ENCODE assay signal across 27 cellular contexts in the genomic region with DNA sequence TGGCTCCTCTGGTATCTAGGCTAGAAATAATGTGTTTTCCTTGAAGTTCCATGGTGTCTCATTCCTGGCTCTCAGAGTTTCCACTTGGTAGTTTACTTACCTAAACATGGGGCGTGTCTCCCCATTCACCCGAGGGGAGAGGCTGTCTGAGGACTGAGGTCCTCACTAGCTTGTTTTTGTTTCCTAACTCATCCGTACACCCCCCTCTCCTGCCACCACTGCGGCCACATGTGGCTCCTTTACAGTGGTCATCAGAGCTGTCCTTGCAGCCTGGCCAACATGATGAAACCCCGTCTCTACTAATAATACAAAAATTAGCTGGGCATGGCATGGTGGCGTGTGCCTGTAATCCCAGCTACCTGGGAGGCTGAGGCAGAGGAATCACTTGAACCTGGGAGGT.
DNase-seq lines count a peak whose midpoint lies in the region; ATAC-seq and TF ChIP-seq lines count a peak whose summit lies in the region.
"Had no signal": no experiment of that assay in that cellular context is flagged by ENCODE, and none has a peak within 500 bp of the region (broad histone marks: within the 10 kb centered on the region; RNA-seq: fewer than 3 reads in every experiment).

No MANE protein-coding gene starts in this region.

- WGBS in trophoblast cell (ENCODE audit: extremely low coverage, insufficient coverage, insufficient read length): no CpG with 5 or more reads among the region's 6 CpGs

- no peak overlapping the region for H3K23ac ChIP-seq in trophoblast cell (ENCODE audit: low read length)

- CTCF ChIA-PET in PC-3 (lab: Charles Lee): no interaction called here

- TF ChIP-seq CTCF in PC-3 (conservative IDR thresholded peaks at IDR 0.05; ENCODE audit: low read depth, low read length) (no peak), chondrocyte (IDR thresholded peaks at IDR 0.05) (no peak), nephron (IDR thresholded peaks at IDR 0.05; ENCODE audit: unreplicated experiment in 3 of 3) (no peak)

- no peak overlapping the region for H2BK120ac ChIP-seq in trophoblast cell (ENCODE audit: insufficient read depth, low read length, poor library complexity)

- no peak for DNase-seq in PC-3
- DNase-seq in chondrocyte (ENCODE audit: low spot score): no peak
- no peak for DNase-seq in trophoblast cell
- DNase-seq in NCI-H2081 treated with DMSO at 0.1 percent for 48 hours (lab: John Stamatoyannopoulos, UW): no peak
- DNase-seq in activated T-helper 2 cell treated with anti-CD3 and anti-CD28 coated beads, Interferon-gamma antibody, Interleukin-2, Interleukin-4, amounts not matched to agents 10 μg/mL and 5 μg/mL and 100 μg/mL, durations not matched to agents 14 hours and 24 hours and 36 hours (ENCODE audit: low spot score): no peak
- DNase-seq in NCI-H524 treated with DMSO at 0.1 percent for 48 hours (lab: John Stamatoyannopoulos, UW): no peak
- DNase-seq: activated CD4-positive, alpha-beta memory T cell treated with anti-CD3 and anti-CD28 coated beads for 36 hours; activated CD8-positive, alpha-beta memory T cell treated with anti-CD3 and anti-CD28 coated beads, Interleukin-2, amount 50 U/mL, for 48 hours; central memory CD4-positive, alpha-beta T cell; COR-L47; dermis blood vessel endothelial cell; DMS79; GDM1; kidney; NCI-H1092 treated with DMSO at 0.1 percent for 48 hours; NCI-H187 treated with DMSO at 0.1 percent for 48 hours; SJCRH30; T-helper 1 cell; upper lobe of right lung had no signal

- no peak overlapping the region for H4K8ac ChIP-seq in trophoblast cell (ENCODE audit: low read depth, low read length)

- H3K9me3 ChIP-seq in PC-3 (ENCODE audit: low read length) (no peaks in the 10 kb centered on the region), subcutaneous abdominal adipose tissue (ENCODE audit: control insufficient read depth in 5 of 5, low read length in 5 of 5) (no peaks in the 10 kb centered on the region), trophoblast cell (ENCODE audit: insufficient read depth, low read depth, low read length) (no peaks in the 10 kb centered on the region)
- H3K9me3 ChIP-seq: BLaER1 treated with 17β-estradiol and CSF1 and Interleukin-3, amounts not matched to agents 10 nM and 100 nM; HAP-1; SJCRH30; upper lobe of right lung had no signal

- no peak overlapping the region for H4K12ac ChIP-seq in trophoblast cell (ENCODE audit: low read depth, low read length)

- no peaks in the 10 kb centered on the region for H3K9me2 ChIP-seq in PC-3 (replicated peaks; ENCODE audit: low read length)

- peaks cover 76% of the 10 kb centered on the region for H3K79me2 ChIP-seq in PC-3 (ENCODE audit: low read length)
- no peaks in the 10 kb centered on the region for H3K79me2 ChIP-seq in trophoblast cell (ENCODE audit: control insufficient read depth, insufficient read depth, low read length, poor library complexity)
- H3K79me2 ChIP-seq: parathyroid adenoma had no signal

- no peak overlapping the region for H3K4ac ChIP-seq in trophoblast cell (ENCODE audit: low read depth, low read length)

- H3K27ac Mint-ChIP-seq in chondrocyte (ENCODE audit: unreplicated experiment) (peak overlapping the region; percentile 99), nephron (peak overlapping the region in 2 of 3 experiments; percentile 3 to 79)
- H3K27ac Mint-ChIP-seq in activated T-helper 2 cell treated with anti-CD3 and anti-CD28 coated beads, Interferon-gamma antibody, Interleukin-2, Interleukin-4, amounts not matched to agents 10 μg/mL and 5 μg/mL and 100 μg/mL, durations not matched to agents 14 hours and 24 hours and 36 hours: no peak overlapping the region
- H3K27ac Mint-ChIP-seq: activated CD4-positive, alpha-beta memory T cell treated with anti-CD3 and anti-CD28 coated beads for 36 hours; activated naive CD4-positive, alpha-beta T cell treated with anti-CD3 and anti-CD28 coated beads, Interleukin-2, amount 50 U/mL, for 72 hours; stimulated activated naive CD8-positive, alpha-beta T cell treated with anti-CD3 and anti-CD28 coated beads, Interleukin-15, Interleukin-2, amounts not matched to agents 100 ng/mL and 50 ng/mL, for 24 hours had no signal

- POLR2A ChIA-PET in PC-3 (lab: Charles Lee; ENCODE audit: unreplicated experiment): no interaction called here

- peak overlapping the region; percentile 89 for H3K27ac ChIP-seq in PC-3 (ENCODE audit: low read length)
- H3K27ac ChIP-seq in subcutaneous abdominal adipose tissue (ENCODE audit: low read depth, low read length): peak overlapping the region; percentile 96
- H3K27ac ChIP-seq in trophoblast cell (ENCODE audit: low read depth, low read length): no peak overlapping the region
- H3K27ac ChIP-seq: BLaER1 treated with 17β-estradiol and CSF1 and Interleukin-3, amounts not matched to agents 10 nM and 100 nM; parathyroid adenoma; upper lobe of right lung had no signal

- H2BK5ac ChIP-seq in trophoblast cell (ENCODE audit: low read depth, low read length, poor library complexity): no peak overlapping the region

- H3K4me3 ChIP-seq in PC-3 (ENCODE audit: low read length) (no peak overlapping the region), subcutaneous abdominal adipose tissue (ENCODE audit: low read depth in 1 of 5, low read length in 5 of 5) (no peak overlapping the region), trophoblast cell (ENCODE audit: low read depth, low read length) (no peak overlapping the region)
- H3K4me3 ChIP-seq: BLaER1 treated with 17β-estradiol and CSF1 and Interleukin-3, amounts not matched to agents 10 nM and 100 nM; HAP-1; SJCRH30; upper lobe of right lung had no signal

- H2AK5ac ChIP-seq in trophoblast cell (ENCODE audit: low read length): no peak overlapping the region

- no peak overlapping the region for H3K4me3 Mint-ChIP-seq in chondrocyte (ENCODE audit: unreplicated experiment)
- H3K4me3 Mint-ChIP-seq in nephron: no peak overlapping the region
- no peak overlapping the region for H3K4me3 Mint-ChIP-seq in activated T-helper 2 cell treated with anti-CD3 and anti-CD28 coated beads, Interferon-gamma antibody, Interleukin-2, Interleukin-4, amounts not matched to agents 10 μg/mL and 5 μg/mL and 100 μg/mL, durations not matched to agents 14 hours and 24 hours and 36 hours (ENCODE audit: low read depth)
- H3K4me3 Mint-ChIP-seq: activated CD4-positive, alpha-beta memory T cell treated with anti-CD3 and anti-CD28 coated beads for 36 hours; stimulated activated naive CD8-positive, alpha-beta T cell treated with anti-CD3 and anti-CD28 coated beads, Interleukin-15, Interleukin-2, amounts not matched to agents 100 ng/mL and 50 ng/mL, for 24 hours had no signal

- H3K9me3 Mint-ChIP-seq in chondrocyte (ENCODE audit: low read depth) (no peaks in the 10 kb centered on the region), nephron (no peaks in the 10 kb centered on the region)
- no peaks in the 10 kb centered on the region for H3K9me3 Mint-ChIP-seq in activated T-helper 2 cell treated with anti-CD3 and anti-CD28 coated beads, Interferon-gamma antibody, Interleukin-2, Interleukin-4, amounts not matched to agents 10 μg/mL and 5 μg/mL and 100 μg/mL, durations not matched to agents 14 hours and 24 hours and 36 hours
- H3K9me3 Mint-ChIP-seq: activated CD4-positive, alpha-beta memory T cell treated with anti-CD3 and anti-CD28 coated beads for 36 hours; activated naive CD4-positive, alpha-beta T cell treated with anti-CD3 and anti-CD28 coated beads, Interleukin-2, amount 50 U/mL, for 72 hours; stimulated activated naive CD8-positive, alpha-beta T cell treated with anti-CD3 and anti-CD28 coated beads, Interleukin-15, Interleukin-2, amounts not matched to agents 100 ng/mL and 50 ng/mL, for 24 hours had no signal

- no peaks in the 10 kb centered on the region for H3K27me3 Mint-ChIP-seq in chondrocyte (ENCODE audit: low read depth)
- H3K27me3 Mint-ChIP-seq in nephron (ENCODE audit: low read depth): no peaks in the 10 kb centered on the region
- no peaks in the 10 kb centered on the region for H3K27me3 Mint-ChIP-seq in activated T-helper 2 cell treated with anti-CD3 and anti-CD28 coated beads, Interferon-gamma antibody, Interleukin-2, Interleukin-4, amounts not matched to agents 10 μg/mL and 5 μg/mL and 100 μg/mL, durations not matched to agents 14 hours and 24 hours and 36 hours (ENCODE audit: low read depth)
- H3K27me3 Mint-ChIP-seq: activated CD4-positive, alpha-beta memory T cell treated with anti-CD3 and anti-CD28 coated beads for 36 hours; stimulated activated naive CD8-positive, alpha-beta T cell treated with anti-CD3 and anti-CD28 coated beads, Interleukin-15, Interleukin-2, amounts not matched to agents 100 ng/mL and 50 ng/mL, for 24 hours had no signal

- no peaks in the 10 kb centered on the region for H3K36me3 ChIP-seq in PC-3 (ENCODE audit: low read depth, low read length)
- H3K36me3 ChIP-seq in subcutaneous abdominal adipose tissue (ENCODE audit: control insufficient read depth in 5 of 5, insufficient read depth in 5 of 5, low read length in 5 of 5): no peaks in the 10 kb centered on the region
- H3K36me3 ChIP-seq in trophoblast cell (ENCODE audit: control insufficient read depth in 1 of 2, insufficient read depth in 2 of 2, low read length in 2 of 2): peaks cover 0 to 2% of the 10 kb centered on the region in 2 experiments
- H3K36me3 ChIP-seq: HAP-1, upper lobe of right lung had no signal

- intact Hi-C loops in PC-3 (cut with micrococcal nuclease): no loop called here
- intact Hi-C loops in activated T-helper 2 cell treated with anti-CD3 and anti-CD28 coated beads, Interferon-gamma antibody, Interleukin-2, Interleukin-4, amounts not matched to agents 10 μg/mL and 5 μg/mL and 100 μg/mL, durations not matched to agents 14 hours and 24 hours and 36 hours (cut with micrococcal nuclease): no loop called here

- no peak overlapping the region for H2BK12ac ChIP-seq in trophoblast cell (ENCODE audit: low read length)

- H3K4me2 ChIP-seq in PC-3 (ENCODE audit: low read length): no peak overlapping the region
- H3K4me2 ChIP-seq in trophoblast cell (ENCODE audit: low read length): no peak overlapping the region
- H3K4me2 ChIP-seq: BLaER1 treated with 17β-estradiol and CSF1 and Interleukin-3, amounts not matched to agents 10 nM and 100 nM had no signal

- no peak overlapping the region for H3K14ac ChIP-seq in trophoblast cell (ENCODE audit: low read length)

- no peak for ATAC-seq in PC-3
- ATAC-seq: activated CD4-positive, CD25-positive, alpha-beta regulatory T cell treated with anti-CD3 and anti-CD28 coated beads, Interleukin-2, amount 50 U/mL, for 24 hours; activated naive CD4-positive, alpha-beta T cell treated with anti-CD3 and anti-CD28 coated beads, Interleukin-2, amount 50 U/mL, for 72 hours; upper lobe of right lung had no signal

- H3K36me3 Mint-ChIP-seq in chondrocyte (ENCODE audit: low read depth): no peaks in the 10 kb centered on the region
- no peaks in the 10 kb centered on the region for H3K36me3 Mint-ChIP-seq in nephron (ENCODE audit: low read depth)
- H3K36me3 Mint-ChIP-seq in activated T-helper 2 cell treated with anti-CD3 and anti-CD28 coated beads, Interferon-gamma antibody, Interleukin-2, Interleukin-4, amounts not matched to agents 10 μg/mL and 5 μg/mL and 100 μg/mL, durations not matched to agents 14 hours and 24 hours and 36 hours (ENCODE audit: low read depth): no peaks in the 10 kb centered on the region
- H3K36me3 Mint-ChIP-seq: activated CD4-positive, alpha-beta memory T cell treated with anti-CD3 and anti-CD28 coated beads for 36 hours; activated naive CD4-positive, alpha-beta T cell treated with anti-CD3 and anti-CD28 coated beads, Interleukin-2, amount 50 U/mL, for 72 hours had no signal

- peaks cover 6% of the 10 kb centered on the region for H3F3A ChIP-seq in PC-3 (ENCODE audit: low read length, unreplicated experiment)

- no peak overlapping the region for H2AFZ ChIP-seq in PC-3 (ENCODE audit: low read length)
- H2AFZ ChIP-seq in trophoblast cell (ENCODE audit: insufficient read depth, low read length, poor library complexity): no peak overlapping the region
- H2AFZ ChIP-seq: parathyroid adenoma had no signal

- H4K91ac ChIP-seq in trophoblast cell (ENCODE audit: low read depth, low read length): no peak overlapping the region

- H3K18ac ChIP-seq in trophoblast cell (ENCODE audit: low read length): no peak overlapping the region

- H3K4me1 ChIP-seq in PC-3 (ENCODE audit: insufficient read depth, low read length) (peaks cover 65% of the 10 kb centered on the region), subcutaneous abdominal adipose tissue (ENCODE audit: control insufficient read depth in 5 of 5, insufficient read depth in 5 of 5, low read length in 5 of 5) (peaks cover 11 to 35% (median 33%) of the 10 kb centered on the region in 5 donors), trophoblast cell (ENCODE audit: control insufficient read depth in 1 of 2, insufficient read depth in 2 of 2, low read length in 2 of 2) (peaks cover 12% of the 10 kb centered on the region in 2 experiments)
- H3K4me1 ChIP-seq: parathyroid adenoma had no signal

- no TSS peak for BruUV-seq in PC-3 (replicated peaks; lab: Mats Ljungman, UMichigan)

- H3K4me1 Mint-ChIP-seq in chondrocyte (ENCODE audit: low read depth) (peaks cover 70% of the 10 kb centered on the region), nephron (peaks cover 48% of the 10 kb centered on the region)
- H3K4me1 Mint-ChIP-seq in activated T-helper 2 cell treated with anti-CD3 and anti-CD28 coated beads, Interferon-gamma antibody, Interleukin-2, Interleukin-4, amounts not matched to agents 10 μg/mL and 5 μg/mL and 100 μg/mL, durations not matched to agents 14 hours and 24 hours and 36 hours (ENCODE audit: low read depth): no peaks in the 10 kb centered on the region

- H3K9ac ChIP-seq in PC-3 (ENCODE audit: low read length) (no peak overlapping the region), subcutaneous abdominal adipose tissue (ENCODE audit: low read length in 5 of 5) (peak overlapping the region in 1 of 5 donors; percentile 26), trophoblast cell (ENCODE audit: low read length) (no peak overlapping the region)
- H3K9ac ChIP-seq: BLaER1 treated with 17β-estradiol and CSF1 and Interleukin-3, amounts not matched to agents 10 nM and 100 nM; parathyroid adenoma had no signal

- no peaks in the 10 kb centered on the region for H3K79me1 ChIP-seq in trophoblast cell (ENCODE audit: low read length)

- no peaks in the 10 kb centered on the region for H4K20me1 ChIP-seq in PC-3 (ENCODE audit: low read length)

- H3K27me3 ChIP-seq in PC-3 (ENCODE audit: low read length) (no peaks in the 10 kb centered on the region), subcutaneous abdominal adipose tissue (ENCODE audit: control insufficient read depth in 5 of 5, insufficient read depth in 4 of 5, low read length in 5 of 5) (no peaks in the 10 kb centered on the region), trophoblast cell (ENCODE audit: insufficient read depth, low read length) (no peaks in the 10 kb centered on the region)
- H3K27me3 ChIP-seq: BLaER1 treated with 17β-estradiol and CSF1 and Interleukin-3, amounts not matched to agents 10 nM and 100 nM; SJCRH30; upper lobe of right lung had no signal
